ENCODE assay signal across 8 cellular contexts in the genomic region with DNA sequence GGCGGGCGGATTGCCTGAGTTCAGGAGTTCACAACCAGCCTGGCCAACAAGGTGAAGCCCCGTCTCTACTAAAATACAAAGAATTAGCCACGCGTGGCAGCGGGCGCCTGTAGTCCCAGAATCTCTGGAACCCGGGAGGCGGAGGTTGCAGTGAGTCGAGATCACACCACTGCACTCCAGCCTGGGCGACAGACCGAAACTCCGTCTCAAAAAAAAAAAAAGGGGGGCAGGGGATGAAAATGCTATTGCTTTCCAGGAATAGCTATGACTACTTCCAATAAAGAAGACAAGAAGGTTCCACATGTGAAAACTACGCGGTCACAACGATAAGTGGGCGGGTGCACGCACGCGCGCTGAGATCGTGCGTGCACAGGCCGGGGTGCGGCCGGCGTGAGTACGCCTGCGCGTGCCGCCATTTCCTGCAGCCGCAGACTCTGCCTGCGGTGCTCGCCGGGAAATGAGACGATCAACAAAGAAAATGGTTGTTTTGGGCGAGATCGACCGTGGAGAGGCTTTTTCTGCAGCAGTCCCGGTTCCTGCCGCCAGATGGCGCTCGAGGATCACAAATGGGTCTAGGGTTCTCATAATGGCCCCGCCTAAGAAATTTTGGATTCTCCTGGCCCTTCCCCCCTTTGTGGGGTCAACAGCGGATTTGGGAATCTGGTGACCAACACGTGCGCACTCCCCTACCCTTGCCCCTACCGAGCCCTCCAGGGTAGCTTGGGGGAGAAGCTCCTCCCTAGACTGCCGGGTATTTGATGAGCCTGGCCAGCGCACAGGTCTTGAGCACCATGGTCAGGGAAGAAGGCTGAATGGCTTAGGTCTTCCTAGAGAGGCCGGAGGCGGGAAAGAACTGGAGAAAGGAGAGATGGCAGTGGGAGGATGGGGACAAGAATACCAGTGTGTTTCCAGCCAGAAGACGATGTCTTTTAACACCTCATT. TPM values are rescaled to one million over a fixed set of nuclear protein-coding genes. Genes with fewer than 3 reads are reported as not detected.
A peak's percentile ranks its signal among the peaks of the same experiment; 100 is the strongest.
DNase-seq lines count a peak whose midpoint lies in the region; ATAC-seq and TF ChIP-seq lines count a peak whose summit lies in the region.

No MANE protein-coding gene starts in this region.

- peaks cover 6 to 7% of the 10 kb centered on the region in 2 donors for H3K4me1 Mint-ChIP-seq in natural killer cell

- no peaks in the 10 kb centered on the region for H3K27me3 Mint-ChIP-seq in natural killer cell (ENCODE audit: low read depth in 2 of 2)

- H3K4me3 Mint-ChIP-seq in natural killer cell: peak overlapping the region; percentile 89

- H3K9me3 Mint-ChIP-seq in natural killer cell: no peaks in the 10 kb centered on the region

- DNase-seq in DMS79 treated with DMSO at 0.1 percent for 48 hours (lab: John Stamatoyannopoulos, UW) (peak; percentile 49), Kasumi-1 (lab: John Stamatoyannopoulos, UW) (peak; percentile 71 to 73), RKO (ENCODE audit: low spot score) (peak; percentile 76), fibroblast of mammary gland (ENCODE audit: low read depth) (peak; percentile 86), natural killer cell (peak; percentile 86)
- peak; percentile 88 to 91 for DNase-seq in activated T-helper 1 cell treated with anti-CD3 and anti-CD28 coated beads, Interleukin-2, amount 50 U/mL, for 16 hours (ENCODE audit: low read depth in 1 of 2, low spot score in 1 of 2)
- peak; percentile 86 to 95 (median 90) for DNase-seq in stimulated activated naive CD4-positive, alpha-beta T cell (lab: John Stamatoyannopoulos, UW)

- ATAC-seq in GM21825 (IDR thresholded peaks at IDR 0.05; ENCODE audit: unreplicated experiment): peak; percentile 85
- ATAC-seq in natural killer cell: peak; percentile 97

- H3K36me3 Mint-ChIP-seq in natural killer cell: no peaks in the 10 kb centered on the region

- peak; percentile 76 for TF ChIP-seq CTCF in fibroblast of mammary gland (conservative IDR thresholded peaks at IDR 0.05; ENCODE audit: control insufficient read depth, insufficient read depth, low read depth, low read length)
- TF ChIP-seq CTCF in natural killer cell (IDR thresholded peaks at IDR 0.05): peak; percentile 66

- intact Hi-C loops in natural killer cell (cut with micrococcal nuclease): loop anchor here (2.0 kb wide), 1 partner anchor 710 kb away; no protein-coding TSS in a partner anchor

- H3K27ac Mint-ChIP-seq in natural killer cell: peak overlapping the region; percentile 87

- H3K4me3 ChIP-seq in fibroblast of mammary gland (ENCODE audit: control insufficient read depth, low read depth, low read length): peak overlapping the region; percentile 34

RNA-seq across cellular contexts. Expression of gene PNMA5, which starts 35.1 kb away (rescaled TPM):
- not detected for total RNA-seq in natural killer cell

Comparison
In these comparisons a context has a peak if more than half of its experiments do, and no peak if none do; other contexts are left out.
1. Peak in every context shown above with its lines: DNase-seq, ATAC-seq and H3K4me3 ChIP-seq.